Comparison of ENCODE assay signal across 12 cellular contexts in the genomic region with DNA sequence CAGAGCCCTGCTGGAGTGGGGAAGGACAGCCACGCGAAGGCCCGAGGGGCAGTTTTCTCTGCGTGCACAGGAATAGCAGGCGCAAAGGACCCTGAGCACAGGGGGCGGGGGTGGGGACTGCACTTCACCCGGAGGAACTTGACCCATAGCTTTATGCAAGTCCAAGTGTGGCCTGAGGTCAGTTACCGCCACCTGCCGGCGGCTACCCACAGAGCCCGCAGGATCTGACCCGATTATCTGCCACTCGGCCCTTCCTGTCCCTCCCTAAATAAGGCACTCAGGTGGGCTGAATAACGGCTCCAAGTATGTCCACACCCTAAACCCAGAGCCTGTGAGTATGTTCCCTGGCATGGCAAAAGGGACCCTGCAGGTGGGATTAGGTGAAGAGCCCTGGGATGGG.
DNase-seq lines count a peak whose midpoint lies in the region; ATAC-seq and TF ChIP-seq lines count a peak whose summit lies in the region.
"Had no signal": no experiment of that assay in that cellular context is flagged by ENCODE, and none has a peak within 500 bp of the region (broad histone marks: within the 10 kb centered on the region; RNA-seq: fewer than 3 reads in every experiment).

No MANE protein-coding gene starts in this region.

- H3K9me3 ChIP-seq in neural progenitor cell (ENCODE audit: low read depth), result no peaks in the 10 kb centered on the region

- no peaks in the 10 kb centered on the region for H3K36me3 Mint-ChIP-seq in neural progenitor cell

- H3K36me3 ChIP-seq in neural progenitor cell, result no peaks in the 10 kb centered on the region

- ATAC-seq in GM21447 (IDR thresholded peaks at IDR 0.05; ENCODE audit: unreplicated experiment), result no peak
- ATAC-seq in stimulated activated naive CD8-positive, alpha-beta T cell treated with anti-CD3 and anti-CD28 coated beads, Interleukin-15, Interleukin-2, amounts not matched to agents 100 U/mL and 50 U/mL, for 24 hours, result no peak
- ATAC-seq: activated T-cell treated with anti-CD3 and anti-CD28 coated beads, Interleukin-2, amount 50 U/mL, for 72 hours; SK-N-SH treated with all-trans-retinoic acid at 6 μM for 48 hours had no signal

- H3K4me3 ChIP-seq in fibroblast of the aortic adventitia (ENCODE audit: low read depth, low read length) (no peak overlapping the region), neural progenitor cell (no peak overlapping the region)

- no peaks in the 10 kb centered on the region for H3K27me3 ChIP-seq in neural progenitor cell

- no peak overlapping the region for H3K9ac ChIP-seq in neural progenitor cell

- no peaks in the 10 kb centered on the region for H3K4me1 ChIP-seq in neural progenitor cell

- no peaks in the 10 kb centered on the region for H3K79me2 ChIP-seq in neural progenitor cell (ENCODE audit: low read depth)

- H2AFZ ChIP-seq in neural progenitor cell (replicated peaks), result no peak overlapping the region

- peaks cover 28% of the 10 kb centered on the region for H3K27me3 Mint-ChIP-seq in neural progenitor cell (ENCODE audit: insufficient read depth, low read depth)

- no peak overlapping the region for H3K4me3 Mint-ChIP-seq in neural progenitor cell
- H3K4me3 Mint-ChIP-seq: activated T-cell treated with anti-CD3 and anti-CD28 coated beads, Interleukin-2, amount 50 U/mL, for 72 hours had no signal

- H3K4me2 ChIP-seq in neural progenitor cell, result no peak overlapping the region

- H4K20me1 ChIP-seq in neural progenitor cell (ENCODE audit: low read depth), result no peaks in the 10 kb centered on the region

- H3K9me3 Mint-ChIP-seq in neural progenitor cell, result peaks cover 28% of the 10 kb centered on the region

- peaks cover 4% of the 10 kb centered on the region for H3K4me1 Mint-ChIP-seq in neural progenitor cell

- H3K27ac Mint-ChIP-seq in neural progenitor cell, result no peak overlapping the region
- H3K27ac Mint-ChIP-seq: activated T-cell treated with anti-CD3 and anti-CD28 coated beads, Interleukin-2, amount 50 U/mL, for 72 hours had no signal

- H3F3A ChIP-seq in neural progenitor cell (ENCODE audit: low read depth), result no peaks in the 10 kb centered on the region

- H3K27ac ChIP-seq in neural progenitor cell, result no peak overlapping the region

- peak; percentile 80 for TF ChIP-seq CTCF in GM12873 (IDR thresholded peaks at IDR 0.05; ENCODE audit: insufficient read depth, low read depth, low read length, missing control alignments)
- peak; percentile 8 for TF ChIP-seq CTCF in fibroblast of the aortic adventitia (IDR thresholded peaks at IDR 0.05; ENCODE audit: insufficient read depth, low read length)
- peak; percentile 59 for TF ChIP-seq CTCF in neural progenitor cell (IDR thresholded peaks at IDR 0.05)

- peak; percentile 38 for DNase-seq in NCI-H82 (lab: John Stamatoyannopoulos, UW)
- DNase-seq in fibroblast of the aortic adventitia (ENCODE audit: low read depth), result no peak
- DNase-seq in neural progenitor cell (ENCODE audit: low spot score), result peak; percentile 16
- DNase-seq in stimulated activated naive CD8-positive, alpha-beta T cell treated with anti-CD3 and anti-CD28 coated beads, Interleukin-15, Interleukin-2, amounts not matched to agents 100 U/mL and 50 U/mL, for 24 hours, result no peak
- no peak for DNase-seq in NCI-H446 (lab: John Stamatoyannopoulos, UW)
- DNase-seq in NCI-H1048 (lab: John Stamatoyannopoulos, UW), result no peak
- DNase-seq: EL, NCI-H187 treated with DMSO at 0.1 percent for 48 hours had no signal

Comparison
In these comparisons a context has a peak if more than half of its experiments do, and no peak if none do; other contexts are left out.
1. CTCF ChIP-seq: peak in every context shown above with its lines; median percentile 80 in GM12873; 59 in neural progenitor cell; 8 in fibroblast of the aortic adventitia.
2. DNase-seq: peak in NCI-H82 (single experiment) and neural progenitor cell (single experiment); none in fibroblast of the aortic adventitia (single experiment), stimulated activated naive CD8-positive, alpha-beta T cell treated with anti-CD3 and anti-CD28 coated beads, Interleukin-15, Interleukin-2, amounts not matched to agents 100 U/mL and 50 U/mL, for 24 hours (single experiment), NCI-H446 (0 of 2) and NCI-H1048 (single experiment).